In genomic region chr4:120718979-120719566, GRCh38 we compare ENCODE assay signal across 8 cellular contexts.
DNase-seq lines count a peak whose midpoint lies in the region; ATAC-seq and TF ChIP-seq lines count a peak whose summit lies in the region.

No MANE protein-coding gene starts in this region.

- TF ChIP-seq CTCF in lower lobe of right lung (IDR thresholded peaks at IDR 0.05), result peak; percentile 64

- ATAC-seq in GM18517 (IDR thresholded peaks at IDR 0.05; ENCODE audit: unreplicated experiment), result peak; percentile 93
- peak; percentile 75 for ATAC-seq in HG03045 (IDR thresholded peaks at IDR 0.05; ENCODE audit: unreplicated experiment)
- ATAC-seq in lower lobe of right lung, result peak; percentile 74 to 77

- H3K4me3 ChIP-seq in lower lobe of right lung, result no peak overlapping the region

- no peaks in the 10 kb centered on the region for H3K27me3 ChIP-seq in lower lobe of right lung (ENCODE audit: low read depth)

- no peaks in the 10 kb centered on the region for H3K9me3 ChIP-seq in lower lobe of right lung

- no peak overlapping the region for H3K27ac ChIP-seq in lower lobe of right lung

- no peaks in the 10 kb centered on the region for H3K4me1 ChIP-seq in lower lobe of right lung

- DNase-seq in COLO668 (lab: John Stamatoyannopoulos, UW; ENCODE audit: unreplicated experiment), result peak; percentile 12
- peak; percentile 33 for DNase-seq in NCI-H748 treated with DMSO at 0.1 percent for 48 hours (lab: John Stamatoyannopoulos, UW)
- DNase-seq in cerebellar cortex (ENCODE audit: low spot score), result peak; percentile 26
- no peak for DNase-seq in lower lobe of right lung
- no peak for DNase-seq in NCI-H2227 treated with DMSO at 0.1 percent for 48 hours (lab: John Stamatoyannopoulos, UW)
- DNase-seq in NCI-H187 treated with DMSO at 0.1 percent for 48 hours (lab: John Stamatoyannopoulos, UW), result no peak

- H3K36me3 ChIP-seq in lower lobe of right lung, result no peaks in the 10 kb centered on the region

- intact Hi-C loops in lower lobe of right lung (cut with DNase I), result no loop called here

Comparison
In these comparisons a context has a peak if more than half of its experiments do, and no peak if none do; other contexts are left out.
1. DNase-seq: peak in COLO668 (single experiment), NCI-H748 treated with DMSO at 0.1 percent for 48 hours (single experiment) and cerebellar cortex (single experiment); none in lower lobe of right lung (single experiment), NCI-H2227 treated with DMSO at 0.1 percent for 48 hours (single experiment) and NCI-H187 treated with DMSO at 0.1 percent for 48 hours (single experiment).
2. Peak in every context shown above with its lines, with median percentiles within 50 percentile points of each other: ATAC-seq.